16 cellular contexts compared by ENCODE assay signal in the genomic region with DNA sequence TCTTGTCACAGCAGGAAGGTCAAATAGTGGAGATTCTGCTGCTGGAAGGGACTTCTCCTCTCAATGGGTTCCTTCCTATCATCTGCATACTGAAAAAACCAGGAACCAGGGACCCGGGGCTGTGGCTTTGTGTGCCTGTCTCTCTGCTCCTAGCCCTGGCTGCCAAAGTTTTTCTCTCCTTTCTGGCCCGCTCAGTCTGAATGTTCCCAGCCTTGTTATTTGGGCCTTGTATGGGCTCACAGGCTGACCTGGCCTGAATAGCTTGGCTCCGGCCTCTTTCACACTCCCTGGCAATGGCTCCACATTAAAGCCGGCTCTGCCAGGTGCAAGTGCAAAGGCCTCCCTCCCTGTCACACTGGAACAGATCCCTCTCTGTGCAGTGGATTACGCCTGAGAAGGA.
DNase-seq lines count a peak whose midpoint lies in the region; ATAC-seq, FAIRE-seq and TF ChIP-seq lines count a peak whose summit lies in the region.
"Had no signal": no experiment of that assay in that cellular context is flagged by ENCODE, and none has a peak within 500 bp of the region (broad histone marks: within the 10 kb centered on the region; RNA-seq: fewer than 3 reads in every experiment).

No MANE protein-coding gene starts in this region.

- ATAC-seq in gastroesophageal sphincter (peak; percentile 76), GM21423 (IDR thresholded peaks at IDR 0.05; ENCODE audit: unreplicated experiment) (no peak)
- ATAC-seq: activated CD8-positive, alpha-beta T cell treated with anti-CD3 and anti-CD28 coated beads, Interleukin-2, amount 10 ng/mL, durations not matched to agents 7 days and 5 days; naive thymus-derived CD4-positive, alpha-beta T cell had no signal

- peak overlapping the region; percentile 91 for H3K27ac Mint-ChIP-seq in neural crest cell (ENCODE audit: unreplicated experiment)
- H3K27ac Mint-ChIP-seq: activated CD8-positive, alpha-beta T cell treated with anti-CD3 and anti-CD28 coated beads, Interleukin-2, amount 10 ng/mL, durations not matched to agents 7 days and 5 days; B cell; naive thymus-derived CD4-positive, alpha-beta T cell had no signal

- no peaks in the 10 kb centered on the region for H3K9me3 ChIP-seq in gastroesophageal sphincter

- H3K4me1 ChIP-seq in gastroesophageal sphincter, result peaks cover 2 to 100% (median 55%) of the 10 kb centered on the region in 3 donors
- H3K4me1 ChIP-seq: foreskin keratinocyte had no signal

- peaks cover 89% of the 10 kb centered on the region for H3K4me1 Mint-ChIP-seq in neural crest cell
- H3K4me1 Mint-ChIP-seq: B cell had no signal

- no peak for TF ChIP-seq POLR2A in gastroesophageal sphincter (IDR thresholded peaks at IDR 0.05)

- no peak for TF ChIP-seq CTCF in gastroesophageal sphincter (IDR thresholded peaks at IDR 0.05)
- TF ChIP-seq CTCF in neural crest cell (conservative IDR thresholded peaks at IDR 0.05), result no peak

- no peaks in the 10 kb centered on the region for H3K9me3 Mint-ChIP-seq in neural crest cell
- H3K9me3 Mint-ChIP-seq: naive thymus-derived CD4-positive, alpha-beta T cell had no signal

- H3K27ac ChIP-seq in gastroesophageal sphincter (peak overlapping the region; percentile 62 to 82 (median 79)), temporal lobe (ENCODE audit: low read depth, low read length) (peak overlapping the region; percentile 44)
- H3K27ac ChIP-seq: foreskin keratinocyte, SK-N-MC had no signal

- WGBS in gastroesophageal sphincter (ENCODE audit: low coverage in 1 of 2), 2 donors, result 38% methylated on average over 4 of the region's 5 CpGs; no CpG with 5 or more reads in 1 of the 2 donors

- DNase-seq in amygdala (lab: John Stamatoyannopoulos, UW), result peak in 41 of 56 donors; percentile 26 to 84 (median 57)
- DNase-seq in neural crest cell (ENCODE audit: low read depth, low spot score), result no peak
- no peak for DNase-seq in T-helper 9 cell
- DNase-seq in NCI-H1417 treated with DMSO at 0.1 percent for 48 hours (lab: John Stamatoyannopoulos, UW), result no peak
- no peak for DNase-seq in RCC 7860 (ENCODE audit: low spot score)
- DNase-seq: activated CD8-positive, alpha-beta T cell treated with anti-CD3 and anti-CD28 coated beads, Interleukin-2, amount 10 ng/mL, durations not matched to agents 7 days and 5 days; effector memory CD4-positive, alpha-beta T cell; foreskin keratinocyte; naive thymus-derived CD4-positive, alpha-beta T cell; NCI-H345; stimulated activated naive CD4-positive, alpha-beta T cell had no signal

- no peak overlapping the region for H3K4me3 ChIP-seq in gastroesophageal sphincter
- H3K4me3 ChIP-seq: SK-N-MC had no signal

- H3K4me3 Mint-ChIP-seq in neural crest cell, result peak overlapping the region; percentile 51
- H3K4me3 Mint-ChIP-seq: activated CD8-positive, alpha-beta T cell treated with anti-CD3 and anti-CD28 coated beads, Interleukin-2, amount 10 ng/mL, durations not matched to agents 7 days and 5 days; B cell; naive thymus-derived CD4-positive, alpha-beta T cell had no signal

- H3K36me3 Mint-ChIP-seq in neural crest cell (ENCODE audit: low read depth), result peaks cover 36% of the 10 kb centered on the region

- TF ChIP-seq EP300 in gastroesophageal sphincter (IDR thresholded peaks at IDR 0.05), result no peak

- no peak for FAIRE-seq in RCC 7860 (lab: Jason Lieb, UNC)

- H3K27me3 Mint-ChIP-seq in neural crest cell (ENCODE audit: low read depth), result peaks cover 5% of the 10 kb centered on the region
- H3K27me3 Mint-ChIP-seq: B cell; naive thymus-derived CD4-positive, alpha-beta T cell had no signal

- peaks cover 0 to 66% of the 10 kb centered on the region in 2 donors for H3K36me3 ChIP-seq in gastroesophageal sphincter

- no peaks in the 10 kb centered on the region for H3K27me3 ChIP-seq in gastroesophageal sphincter
- H3K27me3 ChIP-seq: foreskin keratinocyte had no signal

Comparison
In these comparisons a context has a peak if more than half of its experiments do, and no peak if none do; other contexts are left out.
1. DNase-seq: peak in amygdala (41 of 56); none in neural crest cell (single experiment), T-helper 9 cell (single experiment), NCI-H1417 treated with DMSO at 0.1 percent for 48 hours (single experiment) and RCC 7860 (single experiment).